ENCODE assay signal across 33 cellular contexts in the genomic region with DNA sequence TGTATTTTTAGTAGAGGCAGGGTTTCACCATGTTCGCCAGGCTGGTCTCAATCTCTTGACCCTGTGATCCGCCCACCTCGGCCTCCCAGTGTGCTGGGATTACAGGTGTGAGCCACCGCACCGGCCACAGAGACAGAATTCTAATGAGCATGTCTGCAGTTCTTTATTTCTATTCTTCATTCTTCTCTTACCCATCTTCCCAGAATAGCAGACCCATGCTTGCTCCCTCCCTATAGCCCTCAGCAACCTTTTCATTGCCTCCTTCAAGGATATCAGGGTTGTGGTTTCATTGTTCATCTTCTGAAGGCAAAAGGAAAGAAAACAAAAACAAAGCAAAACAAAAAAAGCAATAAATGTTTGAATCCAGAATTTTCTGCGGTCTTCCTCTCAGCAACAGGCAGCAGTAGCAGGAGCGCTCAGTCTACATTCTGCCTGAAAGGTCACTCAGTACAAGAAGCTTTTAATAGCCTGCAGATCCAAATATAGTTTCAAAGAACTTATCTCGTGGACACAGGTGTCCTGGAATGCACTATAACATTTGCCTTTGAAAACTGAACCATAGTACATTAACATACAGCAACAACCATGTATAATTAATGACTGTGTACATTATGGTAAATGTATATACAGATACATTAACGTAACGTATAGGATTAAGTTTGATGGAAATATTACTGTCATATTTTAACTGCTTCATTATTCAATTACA. TPM values are rescaled to one million over a fixed set of nuclear protein-coding genes. Genes with fewer than 3 reads are reported as not detected.
"Had no signal": no experiment of that assay in that cellular context is flagged by ENCODE, and none has a peak within 500 bp of the region (broad histone marks: within the 10 kb centered on the region; RNA-seq: fewer than 3 reads in every experiment).

A gene with protein sequence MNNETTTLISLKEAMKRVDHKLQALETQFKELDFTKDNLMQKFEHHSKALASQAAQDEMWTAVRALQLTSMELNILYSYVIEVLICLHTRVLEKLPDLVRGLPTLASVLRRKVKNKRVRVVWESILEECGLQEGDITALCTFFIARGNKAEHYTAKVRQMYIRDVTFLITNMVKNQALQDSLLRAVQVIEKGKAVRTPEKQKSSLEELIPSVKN (minus strand): TSS at position 434 of the 709 bp plus-strand sequence. CDS start 137 bp downstream, at position 297.

- H3K27me3 Mint-ChIP-seq: activated B cell treated with CpG ODN at 0.5 μM for 24 hours; activated T-cell treated with anti-CD3 and anti-CD28 coated beads, Interleukin-2, amount 50 U/mL, for 24 hours had no signal

- H3K9me3 ChIP-seq: pancreas had no signal

- ATAC-seq: activated CD4-positive, alpha-beta T cell treated with anti-CD3 and anti-CD28 coated beads for 36 hours; left lung; pancreas; right lobe of liver; stimulated activated naive B cell treated with anti-CD40 and anti-IgM and Interleukin-4, amounts not matched to agents 10 μg/mL and 1 μg/mL and 100 μg/mL, for 72 hours had no signal

- H3K27ac Mint-ChIP-seq: activated B cell treated with CpG ODN at 0.5 μM for 24 hours; activated CD4-positive, alpha-beta T cell treated with anti-CD3 and anti-CD28 coated beads for 36 hours; activated naive CD8-positive, alpha-beta T cell; activated T-cell treated with anti-CD3 and anti-CD28 coated beads, Interleukin-2, amount 50 U/mL, for 24 hours; activated T-helper 2 cell treated with anti-CD3 and anti-CD28 coated beads, Interferon-gamma antibody, Interleukin-2, Interleukin-4, amounts not matched to agents 10 μg/mL and 5 μg/mL and 100 μg/mL, durations not matched to agents 14 hours and 24 hours and 36 hours; nephron; stimulated activated naive B cell treated with anti-CD40 and anti-IgM and Interleukin-4, amounts not matched to agents 10 μg/mL and 1 μg/mL and 100 μg/mL, for 72 hours had no signal

- H3K36me3 ChIP-seq: adrenal gland, ascending aorta, left lung, neutrophil, pancreas, right lobe of liver, uterus had no signal

- H3K4me1 ChIP-seq: adrenal gland, ascending aorta, left lung, pancreas, right lobe of liver, testis, uterus had no signal

- H3K4me3 Mint-ChIP-seq: activated B cell treated with CpG ODN at 0.5 μM for 24 hours; activated CD4-positive, alpha-beta T cell treated with anti-CD3 and anti-CD28 coated beads for 36 hours; activated naive CD8-positive, alpha-beta T cell; activated T-cell treated with anti-CD3 and anti-CD28 coated beads, Interleukin-2, amount 50 U/mL, for 24 hours; nephron; stimulated activated naive B cell treated with anti-CD40 and anti-IgM and Interleukin-4, amounts not matched to agents 10 μg/mL and 1 μg/mL and 100 μg/mL, for 72 hours had no signal

- H3K27ac ChIP-seq: adrenal gland, ascending aorta, epithelial cell of prostate, left lung, neutrophil, pancreas, right lobe of liver, testis, uterus had no signal

- DNase-seq: activated B cell treated with CpG ODN at 0.5 μM for 24 hours; activated CD4-positive, alpha-beta T cell treated with anti-CD3 and anti-CD28 coated beads for 36 hours; activated CD4-positive, alpha-beta T cell treated with anti-CD3 and anti-CD28 coated beads, Interleukin-2, amount 50 U/mL, for 4 hours; activated CD8-positive, alpha-beta memory T cell treated with anti-CD3 and anti-CD28 coated beads for 24 hours; activated CD8-positive, alpha-beta memory T cell treated with anti-CD3 and anti-CD28 coated beads, Interleukin-2, amount 50 U/mL, for 4 hours; activated naive CD4-positive, alpha-beta T cell; activated T-cell treated with anti-CD3 and anti-CD28 coated beads, Interleukin-2, amount 50 U/mL, for 24 hours; cerebellar nuclear complex; cortex of kidney; left lung; mammary epithelial cell; midbrain; pancreas; right lobe of liver; small intestine; stimulated activated CD4-positive, alpha-beta T cell treated with anti-CD3 and anti-CD28 coated beads, Interleukin-15, amount 100 ng/mL, for 24 hours; stimulated activated CD4-positive, alpha-beta T cell treated with anti-CD3 and anti-CD28 coated beads, Interleukin-2, amount 100 ng/mL, for 48 hours; stimulated activated CD8-positive, alpha-beta memory T cell treated with anti-CD3 and anti-CD28 coated beads, Interleukin-4, amount 100 ng/mL, for 48 hours; stimulated activated naive B cell treated with anti-CD40 and anti-IgM and Interleukin-4, amounts not matched to agents 10 μg/mL and 1 μg/mL and 100 μg/mL, for 72 hours; testis; trophoblast cell; uterus had no signal

- H3K4me3 ChIP-seq: adrenal gland, ascending aorta, left lung, pancreas, right lobe of liver, testis, uterus had no signal

- H3K4me1 Mint-ChIP-seq: activated B cell treated with CpG ODN at 0.5 μM for 24 hours; activated CD4-positive, alpha-beta T cell treated with anti-CD3 and anti-CD28 coated beads for 36 hours; nephron; stimulated activated naive B cell treated with anti-CD40 and anti-IgM and Interleukin-4, amounts not matched to agents 10 μg/mL and 1 μg/mL and 100 μg/mL, for 72 hours had no signal

- H3K27me3 ChIP-seq: adrenal gland, ascending aorta, left lung, neutrophil, pancreas, right lobe of liver, testis, uterus had no signal

RNA-seq across cellular contexts. Expression of the gene that starts here (rescaled TPM):
- total RNA-seq: activated B cell treated with CpG ODN at 0.5 μM for 24 hours; activated CD4-positive, alpha-beta T cell treated with anti-CD3 and anti-CD28 coated beads for 36 hours; activated T-helper 2 cell treated with anti-CD3 and anti-CD28 coated beads, Interferon-gamma antibody, Interleukin-2, Interleukin-4, amounts not matched to agents 10 μg/mL and 5 μg/mL and 100 μg/mL, durations not matched to agents 14 hours and 24 hours and 36 hours; adrenal gland; ascending aorta; fibroblast of villous mesenchyme; kidney epithelial cell; left lung; mammary epithelial cell; pancreas; pulmonary artery endothelial cell; right lobe of liver; T-helper 1 cell treated with Interleukin-12 subunit alpha and Interleukin-12 subunit beta and Interleukin-4 antibody, amounts not matched to agents 30 ng/mL and 1 ng/mL, for 36 hours; uterus had no signal
